ENCODE assay signal across 23 cellular contexts in genomic region chr4:33072340-33073089, GRCh38.
"Had no signal": no experiment of that assay in that cellular context is flagged by ENCODE, and none has a peak within 500 bp of the region (broad histone marks: within the 10 kb centered on the region; RNA-seq: fewer than 3 reads in every experiment).

No MANE protein-coding gene starts in this region.

- H3K4me1 ChIP-seq: breast epithelium, gastroesophageal sphincter, right atrium auricular region had no signal

- H3K27me3 Mint-ChIP-seq: activated B cell treated with CpG ODN at 0.5 μM for 24 hours; activated CD4-positive, alpha-beta T cell treated with anti-CD3 and anti-CD28 coated beads, Interleukin-2, amount 10 ng/mL, durations not matched to agents 24 days and 14 days; activated naive CD8-positive, alpha-beta T cell; effector memory CD8-positive, alpha-beta T cell; memory B cell; progenitor cell of endocrine pancreas had no signal

- H3K27ac ChIP-seq: breast epithelium, gastroesophageal sphincter, right atrium auricular region had no signal

- DNase-seq: activated B cell treated with CpG ODN at 0.5 μM for 24 hours; activated CD4-positive, alpha-beta T cell treated with anti-CD3 and anti-CD28 coated beads, Interleukin-2, amount 10 ng/mL, durations not matched to agents 24 days and 14 days; activated CD8-positive, alpha-beta memory T cell treated with anti-CD3 and anti-CD28 coated beads, Interleukin-2, amount 50 U/mL, for 4 hours; activated CD8-positive, alpha-beta T cell treated with anti-CD3 and anti-CD28 coated beads, Interleukin-2, amount 10 ng/mL, durations not matched to agents 7 days and 5 days; activated gamma-delta T cell; activated T-cell treated with anti-CD3 and anti-CD28 coated beads, Interleukin-2, amount 50 U/mL, for 72 hours; aorta; dermis blood vessel endothelial cell; effector memory CD8-positive, alpha-beta T cell; islet precursor cell; left ventricle myocardium superior; nephron progenitor cell; occipital lobe; stimulated activated CD4-positive, alpha-beta T cell treated with anti-CD3 and anti-CD28 coated beads, Interleukin-1b, Interleukin-23, amount 100 ng/mL, for 48 hours; T-helper 2 cell; thyroid gland had no signal

- H3K27me3 ChIP-seq: breast epithelium, gastroesophageal sphincter, right atrium auricular region, thyroid gland had no signal

- H3K4me3 ChIP-seq: breast epithelium, gastroesophageal sphincter, right atrium auricular region, thyroid gland had no signal

- ATAC-seq: activated CD8-positive, alpha-beta T cell treated with anti-CD3 and anti-CD28 coated beads, Interleukin-2, amount 10 ng/mL, durations not matched to agents 7 days and 5 days; activated T-cell treated with anti-CD3 and anti-CD28 coated beads, Interleukin-2, amount 50 U/mL, for 72 hours; effector memory CD8-positive, alpha-beta T cell; gastroesophageal sphincter; left ventricle myocardium superior had no signal

- FAIRE-seq: TTC549 had no signal

- H3K4me3 Mint-ChIP-seq: activated B cell treated with CpG ODN at 0.5 μM for 24 hours; activated CD4-positive, alpha-beta T cell treated with anti-CD3 and anti-CD28 coated beads, Interleukin-2, amount 10 ng/mL, durations not matched to agents 24 days and 14 days; activated CD8-positive, alpha-beta T cell treated with anti-CD3 and anti-CD28 coated beads, Interleukin-2, amount 10 ng/mL, durations not matched to agents 7 days and 5 days; activated naive CD8-positive, alpha-beta T cell; activated T-cell treated with anti-CD3 and anti-CD28 coated beads, Interleukin-2, amount 50 U/mL, for 72 hours; effector memory CD8-positive, alpha-beta T cell; memory B cell; nephron progenitor cell had no signal

- H3K36me3 Mint-ChIP-seq: activated naive CD8-positive, alpha-beta T cell; memory B cell had no signal

- H3K4me1 Mint-ChIP-seq: activated B cell treated with CpG ODN at 0.5 μM for 24 hours; activated CD4-positive, alpha-beta T cell treated with anti-CD3 and anti-CD28 coated beads, Interleukin-2, amount 10 ng/mL, durations not matched to agents 24 days and 14 days; memory B cell had no signal

- H3K27ac Mint-ChIP-seq: activated B cell treated with CpG ODN at 0.5 μM for 24 hours; activated CD4-positive, alpha-beta T cell treated with anti-CD3 and anti-CD28 coated beads, Interleukin-2, amount 10 ng/mL, durations not matched to agents 24 days and 14 days; activated CD8-positive, alpha-beta T cell treated with anti-CD3 and anti-CD28 coated beads, Interleukin-2, amount 10 ng/mL, durations not matched to agents 7 days and 5 days; activated naive CD8-positive, alpha-beta T cell; activated T-cell treated with anti-CD3 and anti-CD28 coated beads, Interleukin-2, amount 50 U/mL, for 72 hours; effector memory CD8-positive, alpha-beta T cell; memory B cell; nephron progenitor cell; progenitor cell of endocrine pancreas had no signal

- H3K36me3 ChIP-seq: breast epithelium, gastroesophageal sphincter, right atrium auricular region, thyroid gland had no signal

- H3K9me3 Mint-ChIP-seq: activated CD4-positive, alpha-beta T cell treated with anti-CD3 and anti-CD28 coated beads, Interleukin-2, amount 10 ng/mL, durations not matched to agents 24 days and 14 days had no signal

- H3K9me3 ChIP-seq: gastroesophageal sphincter, thyroid gland had no signal
